Comparison of ENCODE assay signal across 1 cellular context in genomic region chr17:46053911-46054534, GRCh38.
TF ChIP-seq lines count a peak whose summit lies in the region.

No MANE protein-coding gene starts in this region.

TF ChIP-seq in SK-N-SH treated with all-trans-retinoic acid at 6 μM for 48 hours, 23 proteins besides CTCF, POLR2A, EP300 and RAD21 (continued from another document):
- TF ChIP-seq POU6F1 (CRISPR knock-in tag; IDR thresholded peaks at IDR 0.05; ENCODE audit: borderline replicate concordance, low read depth) (no peak), ESRRG (CRISPR knock-in tag; IDR thresholded peaks at IDR 0.05) (no peak), BACH2 (CRISPR knock-in tag; IDR thresholded peaks at IDR 0.05; ENCODE audit: borderline replicate concordance) (no peak), ARNTL (CRISPR knock-in tag; IDR thresholded peaks at IDR 0.05; ENCODE audit: borderline replicate concordance, low read depth) (no peak), GLIS3 (CRISPR knock-in tag; IDR thresholded peaks at IDR 0.05) (no peak)
- TF ChIP-seq, protein P1, sequence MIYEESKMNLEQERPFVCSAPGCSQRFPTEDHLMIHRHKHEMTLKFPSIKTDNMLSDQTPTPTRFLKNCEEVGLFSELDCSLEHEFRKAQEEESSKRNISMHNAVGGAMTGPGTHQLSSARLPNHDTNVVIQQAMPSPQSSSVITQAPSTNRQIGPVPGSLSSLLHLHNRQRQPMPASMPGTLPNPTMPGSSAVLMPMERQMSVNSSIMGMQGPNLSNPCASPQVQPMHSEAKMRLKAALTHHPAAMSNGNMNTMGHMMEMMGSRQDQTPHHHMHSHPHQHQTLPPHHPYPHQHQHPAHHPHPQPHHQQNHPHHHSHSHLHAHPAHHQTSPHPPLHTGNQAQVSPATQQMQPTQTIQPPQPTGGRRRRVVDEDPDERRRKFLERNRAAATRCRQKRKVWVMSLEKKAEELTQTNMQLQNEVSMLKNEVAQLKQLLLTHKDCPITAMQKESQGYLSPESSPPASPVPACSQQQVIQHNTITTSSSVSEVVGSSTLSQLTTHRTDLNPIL (CRISPR knock-in tag; IDR thresholded peaks at IDR 0.05; ENCODE audit: low read depth): no peak
- TF ChIP-seq, protein P2, sequence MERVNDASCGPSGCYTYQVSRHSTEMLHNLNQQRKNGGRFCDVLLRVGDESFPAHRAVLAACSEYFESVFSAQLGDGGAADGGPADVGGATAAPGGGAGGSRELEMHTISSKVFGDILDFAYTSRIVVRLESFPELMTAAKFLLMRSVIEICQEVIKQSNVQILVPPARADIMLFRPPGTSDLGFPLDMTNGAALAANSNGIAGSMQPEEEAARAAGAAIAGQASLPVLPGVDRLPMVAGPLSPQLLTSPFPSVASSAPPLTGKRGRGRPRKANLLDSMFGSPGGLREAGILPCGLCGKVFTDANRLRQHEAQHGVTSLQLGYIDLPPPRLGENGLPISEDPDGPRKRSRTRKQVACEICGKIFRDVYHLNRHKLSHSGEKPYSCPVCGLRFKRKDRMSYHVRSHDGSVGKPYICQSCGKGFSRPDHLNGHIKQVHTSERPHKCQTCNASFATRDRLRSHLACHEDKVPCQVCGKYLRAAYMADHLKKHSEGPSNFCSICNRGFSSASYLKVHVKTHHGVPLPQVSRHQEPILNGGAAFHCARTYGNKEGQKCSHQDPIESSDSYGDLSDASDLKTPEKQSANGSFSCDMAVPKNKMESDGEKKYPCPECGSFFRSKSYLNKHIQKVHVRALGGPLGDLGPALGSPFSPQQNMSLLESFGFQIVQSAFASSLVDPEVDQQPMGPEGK (CRISPR knock-in tag; IDR thresholded peaks at IDR 0.05; ENCODE audit: borderline replicate concordance): no peak
